11 cellular contexts compared by ENCODE assay signal in genomic region chr1:20322825-20323612, GRCh38. TPM values are rescaled to one million over a fixed set of nuclear protein-coding genes. Genes with fewer than 3 reads are reported as not detected.
DNase-seq lines count a peak whose midpoint lies in the region; ATAC-seq and TF ChIP-seq lines count a peak whose summit lies in the region.
"Had no signal": no experiment of that assay in that cellular context is flagged by ENCODE, and none has a peak within 500 bp of the region (broad histone marks: within the 10 kb centered on the region; RNA-seq: fewer than 3 reads in every experiment).

No MANE protein-coding gene starts in this region.

- no peak overlapping the region for H3K4me3 ChIP-seq in NB4 (ENCODE audit: low read depth, low read length)
- H3K4me3 ChIP-seq: testis had no signal

- peak overlapping the region; percentile 48 for H3K4me3 Mint-ChIP-seq in activated CD8-positive, alpha-beta T cell treated with anti-CD3 and anti-CD28 coated beads, Interleukin-2, amount 10 ng/mL, durations not matched to agents 7 days and 5 days
- peak overlapping the region; percentile 69 to 72 for H3K4me3 Mint-ChIP-seq in effector memory CD8-positive, alpha-beta T cell

- DNase-seq in NB4 (ENCODE audit: low read depth) (peak; percentile 79), NCI-H1436 treated with DMSO at 0.1 percent for 48 hours (lab: John Stamatoyannopoulos, UW) (no peak), NCI-H1417 (lab: John Stamatoyannopoulos, UW) (no peak), D341Med (ENCODE audit: low spot score) (no peak)
- peak; percentile 53 for DNase-seq in activated CD8-positive, alpha-beta T cell treated with anti-CD3 and anti-CD28 coated beads, Interleukin-2, amount 10 ng/mL, durations not matched to agents 7 days and 5 days
- DNase-seq in effector memory CD8-positive, alpha-beta T cell = peak; percentile 20 to 30 (median 22)
- DNase-seq in stimulated activated CD8-positive, alpha-beta memory T cell treated with anti-CD3 and anti-CD28 coated beads, Interleukin-4, amount 100 ng/mL, for 48 hours = peak; percentile 37
- DNase-seq: mammary epithelial cell, NCI-H2171, testis had no signal

- peak overlapping the region; percentile 80 for H3K27ac Mint-ChIP-seq in activated CD8-positive, alpha-beta T cell treated with anti-CD3 and anti-CD28 coated beads, Interleukin-2, amount 10 ng/mL, durations not matched to agents 7 days and 5 days
- peak overlapping the region; percentile 59 to 87 for H3K27ac Mint-ChIP-seq in effector memory CD8-positive, alpha-beta T cell

- ATAC-seq in activated CD8-positive, alpha-beta T cell treated with anti-CD3 and anti-CD28 coated beads, Interleukin-2, amount 10 ng/mL, durations not matched to agents 7 days and 5 days = peak; percentile 73
- ATAC-seq in effector memory CD8-positive, alpha-beta T cell (replicated peaks) = peak; percentile 94
- no peak for ATAC-seq in HG03460 (IDR thresholded peaks at IDR 0.05; ENCODE audit: unreplicated experiment)

- no peak for TF ChIP-seq CTCF in NB4 (IDR thresholded peaks at IDR 0.05; ENCODE audit: low read depth, low read length)

- peaks cover 21% of the 10 kb centered on the region for H3K4me1 Mint-ChIP-seq in activated CD8-positive, alpha-beta T cell treated with anti-CD3 and anti-CD28 coated beads, Interleukin-2, amount 10 ng/mL, durations not matched to agents 7 days and 5 days (ENCODE audit: low read depth)
- H3K4me1 Mint-ChIP-seq in effector memory CD8-positive, alpha-beta T cell (ENCODE audit: low read depth in 2 of 2) = peaks cover 23 to 29% of the 10 kb centered on the region in 2 donors

- no peaks in the 10 kb centered on the region for H3K9me3 Mint-ChIP-seq in activated CD8-positive, alpha-beta T cell treated with anti-CD3 and anti-CD28 coated beads, Interleukin-2, amount 10 ng/mL, durations not matched to agents 7 days and 5 days (ENCODE audit: insufficient read depth)
- H3K9me3 Mint-ChIP-seq in effector memory CD8-positive, alpha-beta T cell = no peaks in the 10 kb centered on the region

- CTCF ChIA-PET in activated CD8-positive, alpha-beta T cell treated with anti-CD3 and anti-CD28 coated beads, Interleukin-2, amount 10 ng/mL, durations not matched to agents 7 days and 5 days (lab: Charles Lee) = no interaction called here

- POLR2A ChIA-PET in activated CD8-positive, alpha-beta T cell treated with anti-CD3 and anti-CD28 coated beads, Interleukin-2, amount 10 ng/mL, durations not matched to agents 7 days and 5 days (lab: Charles Lee) = no interaction called here

- no peaks in the 10 kb centered on the region for H3K36me3 Mint-ChIP-seq in activated CD8-positive, alpha-beta T cell treated with anti-CD3 and anti-CD28 coated beads, Interleukin-2, amount 10 ng/mL, durations not matched to agents 7 days and 5 days (ENCODE audit: low read depth)
- H3K36me3 Mint-ChIP-seq in effector memory CD8-positive, alpha-beta T cell (ENCODE audit: insufficient read depth) = peaks cover 2% of the 10 kb centered on the region

- peaks cover 27% of the 10 kb centered on the region for H3K27me3 Mint-ChIP-seq in activated CD8-positive, alpha-beta T cell treated with anti-CD3 and anti-CD28 coated beads, Interleukin-2, amount 10 ng/mL, durations not matched to agents 7 days and 5 days (ENCODE audit: low read depth)
- H3K27me3 Mint-ChIP-seq in effector memory CD8-positive, alpha-beta T cell = peaks cover 27 to 42% of the 10 kb centered on the region in 2 donors

- TF ChIP-seq POLR2A in NB4 (IDR thresholded peaks at IDR 0.05; ENCODE audit: extremely low read depth, insufficient read length) = no peak

RNA-seq across cellular contexts. Expression of gene VWA5B1, which starts 32.3 kb away (rescaled TPM):
- not detected for total RNA-seq in activated CD8-positive, alpha-beta T cell treated with anti-CD3 and anti-CD28 coated beads, Interleukin-2, amount 10 ng/mL, durations not matched to agents 7 days and 5 days
- total RNA-seq: mammary epithelial cell had no signal

Comparison
In these comparisons a context has a peak if more than half of its experiments do, and no peak if none do; other contexts are left out.
1. DNase-seq: peak in NB4 (single experiment), activated CD8-positive, alpha-beta T cell treated with anti-CD3 and anti-CD28 coated beads, Interleukin-2, amount 10 ng/mL, durations not matched to agents 7 days and 5 days (single experiment), effector memory CD8-positive, alpha-beta T cell (3 of 3) and stimulated activated CD8-positive, alpha-beta memory T cell treated with anti-CD3 and anti-CD28 coated beads, Interleukin-4, amount 100 ng/mL, for 48 hours (single experiment); none in NCI-H1436 treated with DMSO at 0.1 percent for 48 hours (single experiment), NCI-H1417 (0 of 3) and D341Med (single experiment).